Comparison of ENCODE assay signal across 1 cellular context in genomic region chr16:84065536-84066132, GRCh38.
TF ChIP-seq lines count a peak whose summit lies in the region.

No MANE protein-coding gene starts in this region.

TF ChIP-seq in liver, 16 proteins besides CTCF, POLR2A, EP300 and RAD21 (continued from another document):
- TF ChIP-seq REST (IDR thresholded peaks at IDR 0.05): no peak
- TF ChIP-seq ATF3 (IDR thresholded peaks at IDR 0.05): no peak
- no peak for TF ChIP-seq SP1 (IDR thresholded peaks at IDR 0.05)
- TF ChIP-seq GABPA (IDR thresholded peaks at IDR 0.05 in 1 of 2, conservative IDR thresholded peaks at IDR 0.05 in 1 of 2): no peak
- no peak for TF ChIP-seq TAF1 (conservative IDR thresholded peaks at IDR 0.05)
- no peak for TF ChIP-seq HNF4A (conservative IDR thresholded peaks at IDR 0.05)
- no peak for TF ChIP-seq ZBTB33 (IDR thresholded peaks at IDR 0.05)
- TF ChIP-seq FOXA1 (IDR thresholded peaks at IDR 0.05): no peak
- no peak for TF ChIP-seq MAX (IDR thresholded peaks at IDR 0.05)
- TF ChIP-seq YY1 (IDR thresholded peaks at IDR 0.05): no peak
- TF ChIP-seq FOXA2 (IDR thresholded peaks at IDR 0.05): no peak
- TF ChIP-seq NR2F2 (IDR thresholded peaks at IDR 0.05): no peak
